ENCODE assay signal across 1 cellular context in the genomic region with DNA sequence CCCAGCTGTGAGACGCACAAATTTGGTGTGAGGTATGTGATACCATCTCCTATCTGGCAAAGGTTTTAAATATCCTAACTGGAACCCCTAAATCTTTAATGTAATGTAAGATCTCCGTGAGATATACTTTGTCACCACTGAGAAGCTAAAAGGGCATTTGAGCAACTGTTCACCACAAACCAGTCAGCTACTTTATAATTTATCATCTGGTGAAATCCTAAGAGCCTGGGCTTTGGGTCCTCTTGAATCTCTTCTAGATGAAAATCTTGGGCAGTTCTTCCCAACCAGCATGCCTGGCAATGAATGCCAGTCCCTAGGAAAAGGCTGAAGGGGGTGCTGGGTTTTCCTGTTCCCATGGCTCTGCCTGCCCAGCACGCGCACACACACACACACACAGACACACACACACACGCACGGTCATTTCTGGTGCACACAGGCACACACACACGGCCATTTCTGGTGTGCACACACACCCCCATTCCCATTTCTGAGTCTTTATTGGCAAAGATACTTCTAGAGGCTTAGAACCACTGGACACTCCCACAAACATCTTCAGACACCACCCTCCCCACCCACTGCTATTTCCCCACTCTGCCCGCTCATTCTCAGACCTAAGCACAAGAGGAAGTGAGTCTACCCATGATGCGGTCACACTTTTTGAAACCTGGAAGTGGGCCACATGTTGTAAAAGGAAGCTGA.
TF ChIP-seq lines count a peak whose summit lies in the region.

No MANE protein-coding gene starts in this region.

TF ChIP-seq in GM12878, 131 proteins besides CTCF, POLR2A, EP300 and RAD21 (continued from another document):
- TF ChIP-seq CREM (IDR thresholded peaks at IDR 0.05; ENCODE audit: low read depth): peak; percentile 81
- TF ChIP-seq CBX3 (IDR thresholded peaks at IDR 0.05; ENCODE audit: borderline replicate concordance, low read depth): no peak
- TF ChIP-seq LARP7 (IDR thresholded peaks at IDR 0.05): no peak
- TF ChIP-seq ETV6 (conservative IDR thresholded peaks at IDR 0.05 in 1 of 2, IDR thresholded peaks at IDR 0.05 in 1 of 2; ENCODE audit: borderline replicate concordance in 1 of 2, low read depth in 1 of 2): peak in 1 of 2 experiments; percentile 99; a peak in 2 of 4 replicates
- TF ChIP-seq ZNF622 (IDR thresholded peaks at IDR 0.05): no peak
- peak; percentile 63; the same call in 1 of the 2 replicates for TF ChIP-seq PML (IDR thresholded peaks at IDR 0.05; ENCODE audit: low read length)
- TF ChIP-seq TCF3 (IDR thresholded peaks at IDR 0.05; ENCODE audit: borderline replicate concordance, insufficient read depth, low read depth, low read length): peak; percentile 42; the same call in 1 of the 2 replicates
- peak; percentile 5 for TF ChIP-seq SIX5 (IDR thresholded peaks at IDR 0.05; ENCODE audit: low read depth, low read length, severe bottlenecking)
- TF ChIP-seq TARDBP (IDR thresholded peaks at IDR 0.05; ENCODE audit: borderline replicate concordance): no peak
- TF ChIP-seq, protein P1, sequence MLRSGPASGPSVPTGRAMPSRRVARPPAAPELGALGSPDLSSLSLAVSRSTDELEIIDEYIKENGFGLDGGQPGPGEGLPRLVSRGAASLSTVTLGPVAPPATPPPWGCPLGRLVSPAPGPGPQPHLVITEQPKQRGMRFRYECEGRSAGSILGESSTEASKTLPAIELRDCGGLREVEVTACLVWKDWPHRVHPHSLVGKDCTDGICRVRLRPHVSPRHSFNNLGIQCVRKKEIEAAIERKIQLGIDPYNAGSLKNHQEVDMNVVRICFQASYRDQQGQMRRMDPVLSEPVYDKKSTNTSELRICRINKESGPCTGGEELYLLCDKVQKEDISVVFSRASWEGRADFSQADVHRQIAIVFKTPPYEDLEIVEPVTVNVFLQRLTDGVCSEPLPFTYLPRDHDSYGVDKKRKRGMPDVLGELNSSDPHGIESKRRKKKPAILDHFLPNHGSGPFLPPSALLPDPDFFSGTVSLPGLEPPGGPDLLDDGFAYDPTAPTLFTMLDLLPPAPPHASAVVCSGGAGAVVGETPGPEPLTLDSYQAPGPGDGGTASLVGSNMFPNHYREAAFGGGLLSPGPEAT (IDR thresholded peaks at IDR 0.05; ENCODE audit: low read depth): peak; percentile 88
- TF ChIP-seq, protein P2, sequence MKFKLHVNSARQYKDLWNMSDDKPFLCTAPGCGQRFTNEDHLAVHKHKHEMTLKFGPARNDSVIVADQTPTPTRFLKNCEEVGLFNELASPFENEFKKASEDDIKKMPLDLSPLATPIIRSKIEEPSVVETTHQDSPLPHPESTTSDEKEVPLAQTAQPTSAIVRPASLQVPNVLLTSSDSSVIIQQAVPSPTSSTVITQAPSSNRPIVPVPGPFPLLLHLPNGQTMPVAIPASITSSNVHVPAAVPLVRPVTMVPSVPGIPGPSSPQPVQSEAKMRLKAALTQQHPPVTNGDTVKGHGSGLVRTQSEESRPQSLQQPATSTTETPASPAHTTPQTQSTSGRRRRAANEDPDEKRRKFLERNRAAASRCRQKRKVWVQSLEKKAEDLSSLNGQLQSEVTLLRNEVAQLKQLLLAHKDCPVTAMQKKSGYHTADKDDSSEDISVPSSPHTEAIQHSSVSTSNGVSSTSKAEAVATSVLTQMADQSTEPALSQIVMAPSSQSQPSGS (IDR thresholded peaks at IDR 0.05; ENCODE audit: low read length): peak; percentile 89
- TF ChIP-seq SPI1 (IDR thresholded peaks at IDR 0.05; ENCODE audit: borderline replicate concordance, insufficient read depth, low read depth, low read length): peak; percentile 98
- TF ChIP-seq ZBED1 (IDR thresholded peaks at IDR 0.05; ENCODE audit: borderline replicate concordance): 0 out of 2 replicates have a peak, but pooled peaks have one; percentile 76
- no peak for TF ChIP-seq NR2C1 (IDR thresholded peaks at IDR 0.05)
- TF ChIP-seq SP1 (IDR thresholded peaks at IDR 0.05; ENCODE audit: low read depth, low read length): peak; percentile 64
- TF ChIP-seq MEF2A (IDR thresholded peaks at IDR 0.05; ENCODE audit: insufficient read depth, low read depth, low read length): peak; percentile 52; the same call in 1 of the 2 replicates
- 0 out of 2 replicates have a peak, but pooled peaks have one; percentile 20 for TF ChIP-seq CHD2 (IDR thresholded peaks at IDR 0.05; ENCODE audit: borderline replicate concordance, low read depth, low read length)
- TF ChIP-seq, protein P3, sequence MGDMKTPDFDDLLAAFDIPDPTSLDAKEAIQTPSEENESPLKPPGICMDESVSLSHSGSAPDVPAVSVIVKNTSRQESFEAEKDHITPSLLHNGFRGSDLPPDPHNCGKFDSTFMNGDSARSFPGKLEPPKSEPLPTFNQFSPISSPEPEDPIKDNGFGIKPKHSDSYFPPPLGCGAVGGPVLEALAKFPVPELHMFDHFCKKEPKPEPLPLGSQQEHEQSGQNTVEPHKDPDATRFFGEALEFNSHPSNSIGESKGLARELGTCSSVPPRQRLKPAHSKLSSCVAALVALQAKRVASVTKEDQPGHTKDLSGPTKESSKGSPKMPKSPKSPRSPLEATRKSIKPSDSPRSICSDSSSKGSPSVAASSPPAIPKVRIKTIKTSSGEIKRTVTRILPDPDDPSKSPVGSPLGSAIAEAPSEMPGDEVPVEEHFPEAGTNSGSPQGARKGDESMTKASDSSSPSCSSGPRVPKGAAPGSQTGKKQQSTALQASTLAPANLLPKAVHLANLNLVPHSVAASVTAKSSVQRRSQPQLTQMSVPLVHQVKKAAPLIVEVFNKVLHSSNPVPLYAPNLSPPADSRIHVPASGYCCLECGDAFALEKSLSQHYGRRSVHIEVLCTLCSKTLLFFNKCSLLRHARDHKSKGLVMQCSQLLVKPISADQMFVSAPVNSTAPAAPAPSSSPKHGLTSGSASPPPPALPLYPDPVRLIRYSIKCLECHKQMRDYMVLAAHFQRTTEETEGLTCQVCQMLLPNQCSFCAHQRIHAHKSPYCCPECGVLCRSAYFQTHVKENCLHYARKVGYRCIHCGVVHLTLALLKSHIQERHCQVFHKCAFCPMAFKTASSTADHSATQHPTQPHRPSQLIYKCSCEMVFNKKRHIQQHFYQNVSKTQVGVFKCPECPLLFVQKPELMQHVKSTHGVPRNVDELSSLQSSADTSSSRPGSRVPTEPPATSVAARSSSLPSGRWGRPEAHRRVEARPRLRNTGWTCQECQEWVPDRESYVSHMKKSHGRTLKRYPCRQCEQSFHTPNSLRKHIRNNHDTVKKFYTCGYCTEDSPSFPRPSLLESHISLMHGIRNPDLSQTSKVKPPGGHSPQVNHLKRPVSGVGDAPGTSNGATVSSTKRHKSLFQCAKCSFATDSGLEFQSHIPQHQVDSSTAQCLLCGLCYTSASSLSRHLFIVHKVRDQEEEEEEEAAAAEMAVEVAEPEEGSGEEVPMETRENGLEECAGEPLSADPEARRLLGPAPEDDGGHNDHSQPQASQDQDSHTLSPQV (IDR thresholded peaks at IDR 0.05): no peak
- TF ChIP-seq RAD51 (IDR thresholded peaks at IDR 0.05): 0 out of 2 replicates have a peak, but pooled peaks have one; percentile 61
- TF ChIP-seq SMC3 (IDR thresholded peaks at IDR 0.05; ENCODE audit: borderline replicate concordance, low read length): no peak
- TF ChIP-seq NBN (IDR thresholded peaks at IDR 0.05): peak; percentile 94
- TF ChIP-seq GABPA (IDR thresholded peaks at IDR 0.05; ENCODE audit: low read depth): no peak
- peak; percentile 85 for TF ChIP-seq CBFB (IDR thresholded peaks at IDR 0.05; ENCODE audit: low read depth)
- peak; percentile 69 for TF ChIP-seq CREB1 (IDR thresholded peaks at IDR 0.05; ENCODE audit: low read depth)
- peak; percentile 97 for TF ChIP-seq IKZF2 (IDR thresholded peaks at IDR 0.05)
- peak; percentile 48; the same call in 1 of the 2 replicates for TF ChIP-seq FOXM1 (IDR thresholded peaks at IDR 0.05; ENCODE audit: low read depth, low read length)
- TF ChIP-seq, protein P4, sequence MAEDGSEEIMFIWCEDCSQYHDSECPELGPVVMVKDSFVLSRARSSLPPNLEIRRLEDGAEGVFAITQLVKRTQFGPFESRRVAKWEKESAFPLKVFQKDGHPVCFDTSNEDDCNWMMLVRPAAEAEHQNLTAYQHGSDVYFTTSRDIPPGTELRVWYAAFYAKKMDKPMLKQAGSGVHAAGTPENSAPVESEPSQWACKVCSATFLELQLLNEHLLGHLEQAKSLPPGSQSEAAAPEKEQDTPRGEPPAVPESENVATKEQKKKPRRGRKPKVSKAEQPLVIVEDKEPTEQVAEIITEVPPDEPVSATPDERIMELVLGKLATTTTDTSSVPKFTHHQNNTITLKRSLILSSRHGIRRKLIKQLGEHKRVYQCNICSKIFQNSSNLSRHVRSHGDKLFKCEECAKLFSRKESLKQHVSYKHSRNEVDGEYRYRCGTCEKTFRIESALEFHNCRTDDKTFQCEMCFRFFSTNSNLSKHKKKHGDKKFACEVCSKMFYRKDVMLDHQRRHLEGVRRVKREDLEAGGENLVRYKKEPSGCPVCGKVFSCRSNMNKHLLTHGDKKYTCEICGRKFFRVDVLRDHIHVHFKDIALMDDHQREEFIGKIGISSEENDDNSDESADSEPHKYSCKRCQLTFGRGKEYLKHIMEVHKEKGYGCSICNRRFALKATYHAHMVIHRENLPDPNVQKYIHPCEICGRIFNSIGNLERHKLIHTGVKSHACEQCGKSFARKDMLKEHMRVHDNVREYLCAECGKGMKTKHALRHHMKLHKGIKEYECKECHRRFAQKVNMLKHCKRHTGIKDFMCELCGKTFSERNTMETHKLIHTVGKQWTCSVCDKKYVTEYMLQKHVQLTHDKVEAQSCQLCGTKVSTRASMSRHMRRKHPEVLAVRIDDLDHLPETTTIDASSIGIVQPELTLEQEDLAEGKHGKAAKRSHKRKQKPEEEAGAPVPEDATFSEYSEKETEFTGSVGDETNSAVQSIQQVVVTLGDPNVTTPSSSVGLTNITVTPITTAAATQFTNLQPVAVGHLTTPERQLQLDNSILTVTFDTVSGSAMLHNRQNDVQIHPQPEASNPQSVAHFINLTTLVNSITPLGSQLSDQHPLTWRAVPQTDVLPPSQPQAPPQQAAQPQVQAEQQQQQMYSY (CRISPR knock-in tag; IDR thresholded peaks at IDR 0.05): no peak
- peak; percentile 25; the same call in 1 of the 2 replicates for TF ChIP-seq BMI1 (IDR thresholded peaks at IDR 0.05; ENCODE audit: borderline replicate concordance)
- no peak for TF ChIP-seq KLF5 (IDR thresholded peaks at IDR 0.05; ENCODE audit: partially characterized antibody)
- peak; percentile 84 for TF ChIP-seq DPF2 (IDR thresholded peaks at IDR 0.05)
- TF ChIP-seq IKZF1 (conservative IDR thresholded peaks at IDR 0.05): peak; percentile 96
